In the genomic region with DNA sequence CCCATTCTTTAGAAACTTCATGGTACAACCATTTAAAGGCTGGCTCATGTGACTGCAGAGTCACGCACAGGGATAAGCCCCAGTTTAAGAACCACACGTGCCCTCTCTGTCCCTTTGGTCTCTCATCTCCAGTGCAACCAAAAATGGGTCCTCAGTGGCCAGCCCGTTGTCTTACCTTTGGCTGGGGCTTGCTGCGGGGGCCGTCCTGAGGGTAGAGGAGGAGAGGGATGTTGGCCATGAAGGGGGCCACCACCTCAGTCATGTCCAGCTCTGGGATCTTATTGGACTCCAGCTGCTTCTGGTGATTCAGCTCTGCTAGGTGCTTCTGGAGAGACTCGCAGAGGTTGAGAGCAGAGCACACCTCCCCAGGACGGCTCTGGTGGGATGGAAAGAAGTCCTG, we compare ENCODE assay signal across 16 cellular contexts.
"Had no signal": no experiment of that assay in that cellular context is flagged by ENCODE, and none has a peak within 500 bp of the region (broad histone marks: within the 10 kb centered on the region; RNA-seq: fewer than 3 reads in every experiment).

No MANE protein-coding gene starts in this region.

- H3K36me3 ChIP-seq: neural progenitor cell had no signal

- H3K9ac ChIP-seq: neural progenitor cell had no signal

- H2AFZ ChIP-seq: neural progenitor cell had no signal

- H3K27me3 ChIP-seq: colonic mucosa, neural progenitor cell, sigmoid colon had no signal

- H3K9me3 ChIP-seq: colonic mucosa, mucosa of descending colon, sigmoid colon had no signal

- H3K4me2 ChIP-seq: neural progenitor cell had no signal

- H3K4me1 ChIP-seq: colonic mucosa, neural progenitor cell had no signal

- H3K27me3 Mint-ChIP-seq: type B pancreatic cell had no signal

- H3K4me3 Mint-ChIP-seq: immature natural killer cell, natural killer cell, neural progenitor cell, type B pancreatic cell had no signal

- FAIRE-seq: keratinocyte, urothelium cell line had no signal

- DNase-seq: cerebellar nuclear complex; colonic mucosa; effector CD8-positive, alpha-beta T cell; immature natural killer cell; left ventricle myocardium superior; mesendoderm; natural killer cell; stimulated activated CD4-positive, alpha-beta T cell treated with anti-CD3 and anti-CD28 coated beads, Interleukin-2, amount 100 ng/mL, for 48 hours; stimulated activated naive CD4-positive, alpha-beta T cell treated with Interleukin-2 at 50 U/mL for 16 hours had no signal

- H3K9me3 Mint-ChIP-seq: immature natural killer cell, natural killer cell, neural progenitor cell, type B pancreatic cell had no signal

- H3K27ac Mint-ChIP-seq: immature natural killer cell, neural progenitor cell, type B pancreatic cell had no signal

- H3K27ac ChIP-seq: colonic mucosa, neural progenitor cell, sigmoid colon, skin epidermis had no signal

- H3K4me3 ChIP-seq: colonic mucosa, mucosa of descending colon, neural progenitor cell, sigmoid colon, skin epidermis had no signal
